11 cellular contexts compared by ENCODE assay signal in genomic region chr18:9477509-9477908, GRCh38. TPM values are rescaled to one million over a fixed set of nuclear protein-coding genes. Genes with fewer than 3 reads are reported as not detected.
A peak's percentile ranks its signal among the peaks of the same experiment; 100 is the strongest.
DNase-seq lines count a peak whose midpoint lies in the region; ATAC-seq and TF ChIP-seq lines count a peak whose summit lies in the region.
"Had no signal": no experiment of that assay in that cellular context is flagged by ENCODE, and none has a peak within 500 bp of the region (broad histone marks: within the 10 kb centered on the region; RNA-seq: fewer than 3 reads in every experiment).

No MANE protein-coding gene starts in this region.

- no peaks in the 10 kb centered on the region for H3K9me3 Mint-ChIP-seq in CD8-positive, alpha-beta memory T cell
- H3K9me3 Mint-ChIP-seq in nephron progenitor cell (peaks cover 4% of the 10 kb centered on the region), Caco-2 (ENCODE audit: unreplicated experiment) (peaks cover 2% of the 10 kb centered on the region)
- H3K9me3 Mint-ChIP-seq: activated B cell treated with CpG ODN at 0.5 μM for 24 hours had no signal

- peak overlapping the region in 4 of 8 donors; percentile 28 to 71 (median 47) for H3K27ac Mint-ChIP-seq in CD8-positive, alpha-beta memory T cell
- H3K27ac Mint-ChIP-seq in nephron progenitor cell (no peak overlapping the region), Caco-2 (ENCODE audit: unreplicated experiment) (no peak overlapping the region)
- H3K27ac Mint-ChIP-seq: activated B cell treated with CpG ODN at 0.5 μM for 24 hours had no signal

- intact Hi-C loops in Caco-2 (cut with micrococcal nuclease; ENCODE audit: unreplicated experiment), result no loop called here

- CTCF ChIA-PET in CD8-positive, alpha-beta memory T cell (lab: Charles Lee), result no interaction called here
- CTCF ChIA-PET in Caco-2 (lab: Charles Lee), result interaction anchor here (0.7 kb wide), 1 partner anchor 781 kb away, joined by 3 read pairs; no protein-coding TSS in a partner anchor

- H3K27me3 Mint-ChIP-seq in CD8-positive, alpha-beta memory T cell, result peaks cover 0 to 3% of the 10 kb centered on the region in 2 donors
- H3K27me3 Mint-ChIP-seq in nephron progenitor cell (ENCODE audit: low read depth, poor library complexity) (peaks cover 3% of the 10 kb centered on the region), Caco-2 (ENCODE audit: insufficient read depth, unreplicated experiment) (no peaks in the 10 kb centered on the region)

- H3K4me2 ChIP-seq in Loucy (ENCODE audit: low read depth, low read length, poor library complexity, severe bottlenecking), result peak overlapping the region; percentile 81

- H3K9me3 ChIP-seq in CD8-positive, alpha-beta memory T cell (ENCODE audit: low read length), result no peaks in the 10 kb centered on the region
- H3K9me3 ChIP-seq in Loucy (ENCODE audit: insufficient read depth, low read depth, low read length), result no peaks in the 10 kb centered on the region
- H3K9me3 ChIP-seq in Caco-2, result no peaks in the 10 kb centered on the region
- H3K9me3 ChIP-seq: stomach had no signal

- ATAC-seq in GM21529 (IDR thresholded peaks at IDR 0.05; ENCODE audit: unreplicated experiment), result no peak
- ATAC-seq: right cardiac atrium had no signal

- H3K9me2 ChIP-seq in Loucy (replicated peaks; ENCODE audit: low read depth, low read length), result no peaks in the 10 kb centered on the region

- H3K4me3 ChIP-seq in CD8-positive, alpha-beta memory T cell (ENCODE audit: low read length), result no peak overlapping the region
- H3K4me3 ChIP-seq in Loucy (ENCODE audit: low read length, poor library complexity, severe bottlenecking) (peak overlapping the region; percentile 82), Caco-2 (ENCODE audit: low read depth, low read length) (no peak overlapping the region)

- peaks cover 3% of the 10 kb centered on the region for H3K36me3 ChIP-seq in CD8-positive, alpha-beta memory T cell (ENCODE audit: insufficient read depth, low read length)
- H3K36me3 ChIP-seq in Loucy (ENCODE audit: insufficient read depth, low read length) (no peaks in the 10 kb centered on the region), Caco-2 (ENCODE audit: control insufficient read depth, insufficient read depth, low read length) (no peaks in the 10 kb centered on the region)

- H2AFZ ChIP-seq in Loucy (ENCODE audit: low read length), result no peak overlapping the region

- POLR2A ChIA-PET in CD8-positive, alpha-beta memory T cell (lab: Charles Lee), result no interaction called here
- POLR2A ChIA-PET in Caco-2 (lab: Charles Lee), result no interaction called here

- peaks cover 71% of the 10 kb centered on the region for H3K79me2 ChIP-seq in Loucy (ENCODE audit: insufficient read depth, low read length)

- no TSS peak for BruUV-seq in Caco-2 (replicated peaks; lab: Mats Ljungman, UMichigan)

- no peaks in the 10 kb centered on the region for H3K27me3 ChIP-seq in CD8-positive, alpha-beta memory T cell (ENCODE audit: insufficient read depth, low read length, poor library complexity, severe bottlenecking)
- H3K27me3 ChIP-seq in Loucy (ENCODE audit: insufficient read depth, low read length, poor library complexity, severe bottlenecking) (no peaks in the 10 kb centered on the region), Caco-2 (replicated peaks; ENCODE audit: control insufficient read depth, insufficient read depth, low read length) (no peaks in the 10 kb centered on the region)
- H3K27me3 ChIP-seq: stomach had no signal

- H3K27ac ChIP-seq in CD8-positive, alpha-beta memory T cell (ENCODE audit: low read depth, low read length), result no peak overlapping the region

- H3K4me1 ChIP-seq in CD8-positive, alpha-beta memory T cell (ENCODE audit: insufficient read depth, low read length), result peaks cover 19% of the 10 kb centered on the region
- H3K4me1 ChIP-seq in Loucy (ENCODE audit: insufficient read depth, low read length, poor library complexity, severe bottlenecking) (peaks cover 51% of the 10 kb centered on the region), Caco-2 (peaks cover 21% of the 10 kb centered on the region)

- peak overlapping the region in 5 of 7 donors; percentile 33 to 80 (median 77) for H3K4me3 Mint-ChIP-seq in CD8-positive, alpha-beta memory T cell
- peak overlapping the region; percentile 89 for H3K4me3 Mint-ChIP-seq in nephron progenitor cell
- H3K4me3 Mint-ChIP-seq in Caco-2 (ENCODE audit: unreplicated experiment), result no peak overlapping the region

- peaks cover 54% of the 10 kb centered on the region for H4K20me1 ChIP-seq in Loucy (ENCODE audit: insufficient read depth, low read length, poor library complexity, severe bottlenecking)

- H3K9ac ChIP-seq in Loucy (ENCODE audit: low read depth, low read length, poor library complexity, severe bottlenecking), result peak overlapping the region; percentile 97

- no peaks in the 10 kb centered on the region for H3F3A ChIP-seq in Loucy (ENCODE audit: low read depth)

- TF ChIP-seq CTCF in Loucy (conservative IDR thresholded peaks at IDR 0.05; ENCODE audit: low read length), result no peak
- TF ChIP-seq CTCF in nephron progenitor cell (IDR thresholded peaks at IDR 0.05), result no peak
- TF ChIP-seq CTCF in Caco-2 (IDR thresholded peaks at IDR 0.05; ENCODE audit: insufficient read depth in 1 of 2, low read depth in 1 of 2, low read length in 1 of 2, severe bottlenecking in 1 of 2, unreplicated experiment in 1 of 2), result no peak

- DNase-seq in CD8-positive, alpha-beta memory T cell, result no peak
- DNase-seq in amniotic epithelial cell (ENCODE audit: low read depth), result peak; percentile 20
- DNase-seq in nephron progenitor cell, result no peak
- no peak for DNase-seq in NCI-H2029 treated with DMSO at 0.1 percent for 48 hours (lab: John Stamatoyannopoulos, UW)
- no peak for DNase-seq in Caco-2
- DNase-seq: activated B cell treated with CpG ODN at 0.5 μM for 24 hours, GDM1, right cardiac atrium, stomach had no signal

- peaks cover 0 to 36% (median 18%) of the 10 kb centered on the region in 3 donors for H3K36me3 Mint-ChIP-seq in CD8-positive, alpha-beta memory T cell
- H3K36me3 Mint-ChIP-seq in nephron progenitor cell (ENCODE audit: low read depth), result peaks cover 43% of the 10 kb centered on the region
- H3K36me3 Mint-ChIP-seq in Caco-2 (ENCODE audit: insufficient read depth, unreplicated experiment), result peaks cover 39% of the 10 kb centered on the region

- peaks cover 36 to 60% (median 49%) of the 10 kb centered on the region in 3 donors for H3K4me1 Mint-ChIP-seq in CD8-positive, alpha-beta memory T cell
- H3K4me1 Mint-ChIP-seq in nephron progenitor cell (peaks cover 27% of the 10 kb centered on the region), Caco-2 (ENCODE audit: low read depth, unreplicated experiment) (peaks cover 40% of the 10 kb centered on the region)

RNA-seq across cellular contexts. Expression of gene RALBP1, which starts 2.2 kb away (rescaled TPM):
- total RNA-seq in CD8-positive, alpha-beta memory T cell, result 10 to 100 TPM; 41.0 to 43.4 TPM
- 65.4 TPM for polyA plus RNA-seq in CD8-positive, alpha-beta memory T cell
- 64.9 and 66.3 TPM in 2 replicates for total RNA-seq in Caco-2 (2022)
